In the genomic region with DNA sequence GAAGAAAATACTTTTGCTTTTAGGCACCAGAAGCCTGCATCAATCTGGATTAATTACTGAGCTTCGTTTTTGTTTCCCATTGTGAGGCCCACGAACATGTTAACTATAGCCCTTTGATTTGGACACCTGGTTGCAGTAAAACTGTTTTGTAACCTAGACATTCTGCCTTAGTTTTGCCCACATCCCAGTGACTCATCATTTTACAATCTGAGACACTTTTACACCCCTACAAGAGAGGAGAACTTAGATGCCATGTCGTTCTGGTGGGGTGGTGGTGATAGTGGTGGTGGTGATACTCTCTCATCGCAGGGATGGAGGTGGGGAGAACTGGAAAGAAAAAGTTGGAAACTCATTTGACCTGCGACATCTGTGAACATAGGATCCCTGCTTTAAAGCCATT, we compare ENCODE assay signal across 1 cellular context.
TF ChIP-seq lines count a peak whose summit lies in the region.

No MANE protein-coding gene starts in this region.

TF ChIP-seq in GM23338, 12 proteins besides CTCF, POLR2A, EP300 and RAD21:
- TF ChIP-seq STAT1 (IDR thresholded peaks at IDR 0.05; ENCODE audit: unreplicated experiment) (no peak), EZH2phosphoT487 (IDR thresholded peaks at IDR 0.05; ENCODE audit: unreplicated experiment) (no peak), ZNF331 (CRISPR knock-in tag; IDR thresholded peaks at IDR 0.05; ENCODE audit: low read depth) (no peak), POLR2AphosphoS5 (IDR thresholded peaks at IDR 0.05; ENCODE audit: low read depth) (no peak), JUNB (IDR thresholded peaks at IDR 0.05; ENCODE audit: unreplicated experiment) (no peak), NANOG (IDR thresholded peaks at IDR 0.05; ENCODE audit: borderline replicate concordance) (no peak), ZNF114 (CRISPR knock-in tag; IDR thresholded peaks at IDR 0.05) (no peak)
- TF ChIP-seq, protein P1, sequence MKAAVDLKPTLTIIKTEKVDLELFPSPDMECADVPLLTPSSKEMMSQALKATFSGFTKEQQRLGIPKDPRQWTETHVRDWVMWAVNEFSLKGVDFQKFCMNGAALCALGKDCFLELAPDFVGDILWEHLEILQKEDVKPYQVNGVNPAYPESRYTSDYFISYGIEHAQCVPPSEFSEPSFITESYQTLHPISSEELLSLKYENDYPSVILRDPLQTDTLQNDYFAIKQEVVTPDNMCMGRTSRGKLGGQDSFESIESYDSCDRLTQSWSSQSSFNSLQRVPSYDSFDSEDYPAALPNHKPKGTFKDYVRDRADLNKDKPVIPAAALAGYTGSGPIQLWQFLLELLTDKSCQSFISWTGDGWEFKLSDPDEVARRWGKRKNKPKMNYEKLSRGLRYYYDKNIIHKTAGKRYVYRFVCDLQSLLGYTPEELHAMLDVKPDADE (IDR thresholded peaks at IDR 0.05): no peak
- TF ChIP-seq, protein P2, sequence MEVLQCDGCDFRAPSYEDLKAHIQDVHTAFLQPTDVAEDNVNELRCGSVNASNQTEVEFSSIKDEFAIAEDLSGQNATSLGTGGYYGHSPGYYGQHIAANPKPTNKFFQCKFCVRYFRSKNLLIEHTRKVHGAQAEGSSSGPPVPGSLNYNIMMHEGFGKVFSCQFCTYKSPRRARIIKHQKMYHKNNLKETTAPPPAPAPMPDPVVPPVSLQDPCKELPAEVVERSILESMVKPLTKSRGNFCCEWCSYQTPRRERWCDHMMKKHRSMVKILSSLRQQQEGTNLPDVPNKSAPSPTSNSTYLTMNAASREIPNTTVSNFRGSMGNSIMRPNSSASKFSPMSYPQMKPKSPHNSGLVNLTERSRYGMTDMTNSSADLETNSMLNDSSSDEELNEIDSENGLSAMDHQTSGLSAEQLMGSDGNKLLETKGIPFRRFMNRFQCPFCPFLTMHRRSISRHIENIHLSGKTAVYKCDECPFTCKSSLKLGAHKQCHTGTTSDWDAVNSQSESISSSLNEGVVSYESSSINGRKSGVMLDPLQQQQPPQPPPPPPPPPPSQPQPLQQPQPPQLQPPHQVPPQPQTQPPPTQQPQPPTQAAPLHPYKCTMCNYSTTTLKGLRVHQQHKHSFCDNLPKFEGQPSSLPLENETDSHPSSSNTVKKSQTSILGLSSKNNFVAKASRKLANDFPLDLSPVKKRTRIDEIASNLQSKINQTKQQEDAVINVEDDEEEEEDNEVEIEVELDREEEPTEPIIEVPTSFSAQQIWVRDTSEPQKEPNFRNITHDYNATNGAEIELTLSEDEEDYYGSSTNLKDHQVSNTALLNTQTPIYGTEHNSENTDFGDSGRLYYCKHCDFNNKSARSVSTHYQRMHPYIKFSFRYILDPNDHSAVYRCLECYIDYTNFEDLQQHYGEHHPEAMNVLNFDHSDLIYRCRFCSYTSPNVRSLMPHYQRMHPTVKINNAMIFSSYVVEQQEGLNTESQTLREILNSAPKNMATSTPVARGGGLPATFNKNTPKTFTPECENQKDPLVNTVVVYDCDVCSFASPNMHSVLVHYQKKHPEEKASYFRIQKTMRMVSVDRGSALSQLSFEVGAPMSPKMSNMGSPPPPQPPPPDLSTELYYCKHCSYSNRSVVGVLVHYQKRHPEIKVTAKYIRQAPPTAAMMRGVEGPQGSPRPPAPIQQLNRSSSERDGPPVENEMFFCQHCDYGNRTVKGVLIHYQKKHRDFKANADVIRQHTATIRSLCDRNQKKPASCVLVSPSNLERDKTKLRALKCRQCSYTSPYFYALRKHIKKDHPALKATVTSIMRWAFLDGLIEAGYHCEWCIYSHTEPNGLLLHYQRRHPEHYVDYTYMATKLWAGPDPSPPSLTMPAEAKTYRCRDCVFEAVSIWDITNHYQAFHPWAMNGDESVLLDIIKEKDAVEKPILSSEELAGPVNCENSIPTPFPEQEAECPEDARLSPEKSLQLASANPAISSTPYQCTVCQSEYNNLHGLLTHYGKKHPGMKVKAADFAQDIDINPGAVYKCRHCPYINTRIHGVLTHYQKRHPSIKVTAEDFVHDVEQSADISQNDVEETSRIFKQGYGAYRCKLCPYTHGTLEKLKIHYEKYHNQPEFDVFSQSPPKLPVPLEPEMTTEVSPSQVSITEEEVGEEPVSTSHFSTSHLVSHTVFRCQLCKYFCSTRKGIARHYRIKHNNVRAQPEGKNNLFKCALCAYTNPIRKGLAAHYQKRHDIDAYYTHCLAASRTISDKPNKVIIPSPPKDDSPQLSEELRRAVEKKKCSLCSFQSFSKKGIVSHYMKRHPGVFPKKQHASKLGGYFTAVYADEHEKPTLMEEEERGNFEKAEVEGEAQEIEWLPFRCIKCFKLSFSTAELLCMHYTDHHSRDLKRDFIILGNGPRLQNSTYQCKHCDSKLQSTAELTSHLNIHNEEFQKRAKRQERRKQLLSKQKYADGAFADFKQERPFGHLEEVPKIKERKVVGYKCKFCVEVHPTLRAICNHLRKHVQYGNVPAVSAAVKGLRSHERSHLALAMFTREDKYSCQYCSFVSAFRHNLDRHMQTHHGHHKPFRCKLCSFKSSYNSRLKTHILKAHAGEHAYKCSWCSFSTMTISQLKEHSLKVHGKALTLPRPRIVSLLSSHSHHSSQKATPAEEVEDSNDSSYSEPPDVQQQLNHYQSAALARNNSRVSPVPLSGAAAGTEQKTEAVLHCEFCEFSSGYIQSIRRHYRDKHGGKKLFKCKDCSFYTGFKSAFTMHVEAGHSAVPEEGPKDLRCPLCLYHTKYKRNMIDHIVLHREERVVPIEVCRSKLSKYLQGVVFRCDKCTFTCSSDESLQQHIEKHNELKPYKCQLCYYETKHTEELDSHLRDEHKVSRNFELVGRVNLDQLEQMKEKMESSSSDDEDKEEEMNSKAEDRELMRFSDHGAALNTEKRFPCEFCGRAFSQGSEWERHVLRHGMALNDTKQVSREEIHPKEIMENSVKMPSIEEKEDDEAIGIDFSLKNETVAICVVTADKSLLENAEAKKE (CRISPR knock-in tag; IDR thresholded peaks at IDR 0.05): no peak
- TF ChIP-seq, protein P3, sequence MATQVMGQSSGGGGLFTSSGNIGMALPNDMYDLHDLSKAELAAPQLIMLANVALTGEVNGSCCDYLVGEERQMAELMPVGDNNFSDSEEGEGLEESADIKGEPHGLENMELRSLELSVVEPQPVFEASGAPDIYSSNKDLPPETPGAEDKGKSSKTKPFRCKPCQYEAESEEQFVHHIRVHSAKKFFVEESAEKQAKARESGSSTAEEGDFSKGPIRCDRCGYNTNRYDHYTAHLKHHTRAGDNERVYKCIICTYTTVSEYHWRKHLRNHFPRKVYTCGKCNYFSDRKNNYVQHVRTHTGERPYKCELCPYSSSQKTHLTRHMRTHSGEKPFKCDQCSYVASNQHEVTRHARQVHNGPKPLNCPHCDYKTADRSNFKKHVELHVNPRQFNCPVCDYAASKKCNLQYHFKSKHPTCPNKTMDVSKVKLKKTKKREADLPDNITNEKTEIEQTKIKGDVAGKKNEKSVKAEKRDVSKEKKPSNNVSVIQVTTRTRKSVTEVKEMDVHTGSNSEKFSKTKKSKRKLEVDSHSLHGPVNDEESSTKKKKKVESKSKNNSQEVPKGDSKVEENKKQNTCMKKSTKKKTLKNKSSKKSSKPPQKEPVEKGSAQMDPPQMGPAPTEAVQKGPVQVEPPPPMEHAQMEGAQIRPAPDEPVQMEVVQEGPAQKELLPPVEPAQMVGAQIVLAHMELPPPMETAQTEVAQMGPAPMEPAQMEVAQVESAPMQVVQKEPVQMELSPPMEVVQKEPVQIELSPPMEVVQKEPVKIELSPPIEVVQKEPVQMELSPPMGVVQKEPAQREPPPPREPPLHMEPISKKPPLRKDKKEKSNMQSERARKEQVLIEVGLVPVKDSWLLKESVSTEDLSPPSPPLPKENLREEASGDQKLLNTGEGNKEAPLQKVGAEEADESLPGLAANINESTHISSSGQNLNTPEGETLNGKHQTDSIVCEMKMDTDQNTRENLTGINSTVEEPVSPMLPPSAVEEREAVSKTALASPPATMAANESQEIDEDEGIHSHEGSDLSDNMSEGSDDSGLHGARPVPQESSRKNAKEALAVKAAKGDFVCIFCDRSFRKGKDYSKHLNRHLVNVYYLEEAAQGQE (IDR thresholded peaks at IDR 0.05; ENCODE audit: unreplicated experiment): no peak
